Comparison of ENCODE assay signal across 8 cellular contexts in genomic region chr1:214332950-214333798, GRCh38.
A peak's percentile ranks its signal among the peaks of the same experiment; 100 is the strongest.
DNase-seq lines count a peak whose midpoint lies in the region; ATAC-seq and TF ChIP-seq lines count a peak whose summit lies in the region.

No MANE protein-coding gene starts in this region.

- intact Hi-C loops in head of caudate nucleus (cut with DNase I), result no loop called here

- CTCF ChIA-PET in HEK293 (lab: Yijun Ruan, JAX), result interaction anchor here (0.5 to 14.5 kb wide), 64 partner anchors 9 to 1209 kb away, joined by 3 to 428 read pairs (median 4); partner anchors contain the start of gene PTPN14

- H3K9me3 ChIP-seq in HEK293 (ENCODE audit: control insufficient read depth, insufficient read depth, low read depth, low read length), result no peaks in the 10 kb centered on the region

- no peaks in the 10 kb centered on the region for H3K4me1 ChIP-seq in HEK293 (ENCODE audit: control insufficient read depth, insufficient read depth, low read length)

- POLR2A ChIA-PET in HEK293 (lab: Yijun Ruan, JAX), result no interaction called here

- no peak overlapping the region for H3K4me3 ChIP-seq in HEK293 (ENCODE audit: low read depth, low read length)

- H3K36me3 ChIP-seq in HEK293 (ENCODE audit: control insufficient read depth in 2 of 2, insufficient read depth in 1 of 2, low read length in 2 of 2), result peaks cover 0 to 28% of the 10 kb centered on the region in 2 experiments; a peak in 1 of 3 replicates

- peak; percentile 55; the same call in 1 of the 2 replicates for TF ChIP-seq CTCF in HEK293 (tag by site-specific recombination; IDR thresholded peaks at IDR 0.05)

- no peak overlapping the region for H3K27ac ChIP-seq in HEK293 (ENCODE audit: extremely low read depth, low read depth, low read length)

- ATAC-seq in HG03097 (IDR thresholded peaks at IDR 0.05; ENCODE audit: low FRiP score, unreplicated experiment), result no peak
- ATAC-seq in GM19467 (IDR thresholded peaks at IDR 0.05; ENCODE audit: unreplicated experiment), result no peak

- DNase-seq in EL, result peak; percentile 67
- DNase-seq in NOMO-1 treated with dmso at 0.1 percent for 144 hours (lab: John Stamatoyannopoulos, UW; ENCODE audit: unreplicated experiment), result peak; percentile 14
- DNase-seq in activated gamma-delta T cell treated with anti-CD3 and anti-CD28 coated beads, Interleukin-2, amount 50 U/mL, for 16 hours (ENCODE audit: low read depth), result peak; percentile 3
- DNase-seq in head of caudate nucleus, result peak; percentile 31 to 84 (median 61)
- DNase-seq in retina, result peak; percentile 64

TF ChIP-seq in HEK293, 187 proteins besides CTCF, POLR2A, EP300 and RAD21:
- TF ChIP-seq ZNF37A (tag by site-specific recombination; IDR thresholded peaks at IDR 0.05) (no peak), ZNF792 (tag by site-specific recombination; IDR thresholded peaks at IDR 0.05) (no peak), ZNF654 (tag by site-specific recombination; IDR thresholded peaks at IDR 0.05; ENCODE audit: low read depth) (peak; percentile 69), ZSCAN30 (tag by site-specific recombination; IDR thresholded peaks at IDR 0.05) (0 out of 2 replicates have a peak, but pooled peaks have one; percentile 35)
TF ChIP-seq in HEK293: peak in this region for 2.

Comparison
In these comparisons a context has a peak if more than half of its experiments do, and no peak if none do; other contexts are left out.
1. DNase-seq: peak in every context shown above with its lines; median percentile 67 in EL; 64 in retina; 61 in head of caudate nucleus; 14 in NOMO-1 treated with dmso at 0.1 percent for 144 hours; 3 in activated gamma-delta T cell treated with anti-CD3 and anti-CD28 coated beads, Interleukin-2, amount 50 U/mL, for 16 hours.